In genomic region chr2:152033146-152033545, GRCh38 we compare ENCODE assay signal across 24 cellular contexts.
"Had no signal": no experiment of that assay in that cellular context is flagged by ENCODE, and none has a peak within 500 bp of the region (broad histone marks: within the 10 kb centered on the region; RNA-seq: fewer than 3 reads in every experiment).

No MANE protein-coding gene starts in this region.

- H3K36me3 Mint-ChIP-seq: activated naive CD8-positive, alpha-beta T cell treated with anti-CD3 and anti-CD28 coated beads, Interleukin-2, amount 10 ng/mL, durations not matched to agents 7 days and 5 days had no signal

- H3K27me3 ChIP-seq: adrenal gland had no signal

- H3K9me3 Mint-ChIP-seq: activated CD4-positive, alpha-beta memory T cell treated with anti-CD3 and anti-CD28 coated beads, Interleukin-2, amount 10 ng/mL, durations not matched to agents 7 days and 5 days; activated naive CD8-positive, alpha-beta T cell treated with anti-CD3 and anti-CD28 coated beads, Interleukin-2, amount 10 ng/mL, durations not matched to agents 7 days and 5 days; activated T-cell treated with anti-CD3 and anti-CD28 coated beads, Interleukin-2, amount 50 U/mL, for 72 hours; activated T-helper 2 cell treated with anti-CD3 and anti-CD28 coated beads, Interferon-gamma antibody, Interleukin-2, Interleukin-4, amounts not matched to agents 10 μg/mL and 5 μg/mL and 100 μg/mL, durations not matched to agents 14 hours and 24 hours and 36 hours had no signal

- H3K4me3 ChIP-seq: adrenal gland, PC-9 had no signal

- DNase-seq: activated CD4-positive, alpha-beta memory T cell treated with anti-CD3 and anti-CD28 coated beads, Interleukin-2, amount 10 ng/mL, durations not matched to agents 7 days and 5 days; activated CD4-positive, alpha-beta T cell treated with anti-CD3 and anti-CD28 coated beads, Interleukin-2, amount 50 U/mL, for 1 hour; activated CD4-positive, CD25-positive, alpha-beta regulatory T cell; activated gamma-delta T cell treated with Interleukin-2 at 50 U/mL for 16 hours; activated naive CD4-positive, alpha-beta T cell treated with anti-CD3 and anti-CD28 coated beads, Interleukin-2, amount 50 U/mL, for 16 hours; activated naive CD8-positive, alpha-beta T cell treated with anti-CD3 and anti-CD28 coated beads, Interleukin-2, amount 10 ng/mL, durations not matched to agents 7 days and 5 days; activated T-cell treated with anti-CD3 and anti-CD28 coated beads for 4 hours; activated T-cell treated with anti-CD3 and anti-CD28 coated beads, Interleukin-2, amount 50 U/mL, for 72 hours; adrenal gland; anterior cingulate cortex; cerebellar nuclear complex; KG1; NCI-H1048; NCI-H1694; NCI-H2029; NCI-H2107; NCI-H446 treated with DMSO at 0.1 percent for 48 hours; NCI-H524 treated with DMSO at 0.1 percent for 48 hours; NCI-H748 treated with DMSO at 0.1 percent for 48 hours; PC-9; SIG-M5; T-helper 17 cell; T-helper 9 cell had no signal

- H3K27ac ChIP-seq: adrenal gland, PC-9 had no signal

- H3K9me3 ChIP-seq: adrenal gland had no signal

- H3K27ac Mint-ChIP-seq: activated CD4-positive, alpha-beta memory T cell treated with anti-CD3 and anti-CD28 coated beads, Interleukin-2, amount 10 ng/mL, durations not matched to agents 7 days and 5 days; activated naive CD8-positive, alpha-beta T cell treated with anti-CD3 and anti-CD28 coated beads, Interleukin-2, amount 10 ng/mL, durations not matched to agents 7 days and 5 days; activated T-cell treated with anti-CD3 and anti-CD28 coated beads, Interleukin-2, amount 50 U/mL, for 72 hours; activated T-helper 2 cell treated with anti-CD3 and anti-CD28 coated beads, Interferon-gamma antibody, Interleukin-2, Interleukin-4, amounts not matched to agents 10 μg/mL and 5 μg/mL and 100 μg/mL, durations not matched to agents 14 hours and 24 hours and 36 hours; T-helper 17 cell had no signal

- ATAC-seq: activated T-cell treated with anti-CD3 and anti-CD28 coated beads, Interleukin-2, amount 50 U/mL, for 72 hours; T-helper 17 cell had no signal

- H3K4me3 Mint-ChIP-seq: activated CD4-positive, alpha-beta memory T cell treated with anti-CD3 and anti-CD28 coated beads, Interleukin-2, amount 10 ng/mL, durations not matched to agents 7 days and 5 days; activated naive CD8-positive, alpha-beta T cell treated with anti-CD3 and anti-CD28 coated beads, Interleukin-2, amount 10 ng/mL, durations not matched to agents 7 days and 5 days; activated T-cell treated with anti-CD3 and anti-CD28 coated beads, Interleukin-2, amount 50 U/mL, for 72 hours; T-helper 17 cell had no signal

- H3K36me3 ChIP-seq: adrenal gland had no signal

- H3K4me1 ChIP-seq: adrenal gland had no signal

- H3K4me1 Mint-ChIP-seq: activated CD4-positive, alpha-beta memory T cell treated with anti-CD3 and anti-CD28 coated beads, Interleukin-2, amount 10 ng/mL, durations not matched to agents 7 days and 5 days; activated naive CD8-positive, alpha-beta T cell treated with anti-CD3 and anti-CD28 coated beads, Interleukin-2, amount 10 ng/mL, durations not matched to agents 7 days and 5 days; T-helper 17 cell had no signal
